In the genomic region with DNA sequence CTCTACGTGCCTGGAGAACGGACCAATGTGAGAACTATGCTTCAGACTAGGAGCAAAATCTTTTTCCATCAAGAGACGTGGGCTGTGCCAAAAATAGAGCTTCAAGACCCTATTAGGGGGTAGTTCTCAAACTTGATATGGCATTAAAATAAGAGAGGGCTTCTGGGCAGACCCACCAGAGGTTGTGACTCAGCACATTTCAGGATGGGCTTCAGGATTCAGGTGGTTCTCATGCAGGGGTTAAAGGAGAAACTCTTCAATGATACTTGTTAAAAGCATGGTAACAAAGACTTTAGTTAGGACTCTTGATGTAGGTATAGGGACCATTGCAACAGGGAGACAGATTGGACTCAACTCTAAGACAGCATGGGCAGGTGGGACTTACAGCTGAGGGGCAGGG, we compare ENCODE assay signal across 20 cellular contexts.
"Had no signal": no experiment of that assay in that cellular context is flagged by ENCODE, and none has a peak within 500 bp of the region (broad histone marks: within the 10 kb centered on the region; RNA-seq: fewer than 3 reads in every experiment).

No MANE protein-coding gene starts in this region.

- ATAC-seq: activated T-cell treated with anti-CD3 and anti-CD28 coated beads, Interleukin-2, amount 50 U/mL, for 4 hours; foreskin keratinocyte; left lung; sciatic nerve; stimulated activated memory B cell treated with anti-CD40 and anti-IgM and Interleukin-4, amounts not matched to agents 10 μg/mL and 1 μg/mL and 100 μg/mL, for 72 hours had no signal

- H3K9me3 Mint-ChIP-seq: activated naive CD8-positive, alpha-beta T cell treated with anti-CD3 and anti-CD28 coated beads, Interleukin-2, amount 10 ng/mL, durations not matched to agents 7 days and 5 days; activated T-cell treated with anti-CD3 and anti-CD28 coated beads, Interleukin-2, amount 50 U/mL, for 4 hours; dendritic cell treated with granulocyte-macrophage colony-stimulating factor and Interleukin-4, amounts not matched to agents 40 ng/mL and 50 ng/mL, for 4 days; immature natural killer cell; nephron; stimulated activated memory B cell treated with anti-CD40 and anti-IgM and Interleukin-4, amounts not matched to agents 10 μg/mL and 1 μg/mL and 100 μg/mL, for 72 hours; type B pancreatic cell had no signal

- H3K4me3 Mint-ChIP-seq: activated naive CD8-positive, alpha-beta T cell treated with anti-CD3 and anti-CD28 coated beads, Interleukin-2, amount 10 ng/mL, durations not matched to agents 7 days and 5 days; activated T-cell treated with anti-CD3 and anti-CD28 coated beads, Interleukin-2, amount 50 U/mL, for 4 hours; dendritic cell treated with granulocyte-macrophage colony-stimulating factor and Interleukin-4, amounts not matched to agents 40 ng/mL and 50 ng/mL, for 4 days; immature natural killer cell; nephron; stimulated activated memory B cell treated with anti-CD40 and anti-IgM and Interleukin-4, amounts not matched to agents 10 μg/mL and 1 μg/mL and 100 μg/mL, for 72 hours; type B pancreatic cell had no signal

- H3K4me3 ChIP-seq: left lung, smooth muscle cell, vagina had no signal

- H3K4me1 ChIP-seq: foreskin keratinocyte had no signal

- H3K36me3 ChIP-seq: left lung, vagina had no signal

- H3K4me2 ChIP-seq: smooth muscle cell had no signal

- DNase-seq: activated CD4-positive, alpha-beta T cell treated with anti-CD3 and anti-CD28 coated beads, Interleukin-2, amount 50 U/mL, for 1 hour; activated CD4-positive, CD25-positive, alpha-beta regulatory T cell treated with anti-CD3 and anti-CD28 coated beads, Interleukin-2, amount 50 U/mL, for 72 hours; activated naive CD4-positive, alpha-beta T cell treated with Interleukin-2 at 50 U/mL for 16 hours; activated naive CD8-positive, alpha-beta T cell treated with anti-CD3 and anti-CD28 coated beads, Interleukin-2, amount 10 ng/mL, durations not matched to agents 7 days and 5 days; activated T-cell treated with anti-CD3 and anti-CD28 coated beads, Interleukin-2, amount 50 U/mL, for 4 hours; amygdala; effector CD4-positive, alpha-beta T cell; foreskin keratinocyte; immature natural killer cell; kidney glomerular epithelial cell; left lung; occipital lobe; stimulated activated CD4-positive, alpha-beta T cell treated with anti-CD3 and anti-CD28 coated beads, Interleukin-15, amount 100 ng/mL, for 24 hours had no signal

- H3K9me3 ChIP-seq: left lung, vagina had no signal

- H3K27me3 ChIP-seq: left lung, vagina had no signal

- H3K27ac Mint-ChIP-seq: activated naive CD8-positive, alpha-beta T cell treated with anti-CD3 and anti-CD28 coated beads, Interleukin-2, amount 10 ng/mL, durations not matched to agents 7 days and 5 days; dendritic cell treated with granulocyte-macrophage colony-stimulating factor and Interleukin-4, amounts not matched to agents 40 ng/mL and 50 ng/mL, for 4 days; immature natural killer cell; nephron; stimulated activated memory B cell treated with anti-CD40 and anti-IgM and Interleukin-4, amounts not matched to agents 10 μg/mL and 1 μg/mL and 100 μg/mL, for 72 hours; type B pancreatic cell had no signal

- H3K27ac ChIP-seq: foreskin keratinocyte, left lung, vagina had no signal

- H3K36me3 Mint-ChIP-seq: activated naive CD8-positive, alpha-beta T cell treated with anti-CD3 and anti-CD28 coated beads, Interleukin-2, amount 10 ng/mL, durations not matched to agents 7 days and 5 days; immature natural killer cell; stimulated activated memory B cell treated with anti-CD40 and anti-IgM and Interleukin-4, amounts not matched to agents 10 μg/mL and 1 μg/mL and 100 μg/mL, for 72 hours; type B pancreatic cell had no signal
